ENCODE assay signal across 8 cellular contexts in the genomic region with DNA sequence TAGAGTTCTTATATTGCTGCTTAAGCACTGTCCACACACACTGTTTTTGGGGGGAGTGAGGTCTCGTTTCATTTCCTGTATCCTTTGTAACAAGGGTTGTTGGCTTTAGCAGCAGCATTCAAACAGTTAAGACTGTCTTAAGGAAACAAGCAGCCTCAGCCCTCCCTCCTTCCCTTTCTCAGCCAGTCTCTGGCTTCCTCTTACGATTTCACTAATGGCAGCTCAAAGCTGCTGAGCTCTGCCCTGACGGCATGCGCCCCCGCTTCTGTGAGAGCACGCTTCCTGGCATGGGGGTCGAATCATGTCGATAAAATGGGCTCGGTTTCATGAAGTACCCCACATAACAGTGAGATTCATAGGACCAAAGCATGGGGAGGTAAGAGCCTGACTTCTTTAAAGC.
DNase-seq lines count a peak whose midpoint lies in the region; ATAC-seq and TF ChIP-seq lines count a peak whose summit lies in the region.

No MANE protein-coding gene starts in this region.

- no peaks in the 10 kb centered on the region for H3K9me3 Mint-ChIP-seq in T-helper 1 cell treated with Interleukin-12 subunit alpha and Interleukin-12 subunit beta and Interleukin-4 antibody, amounts not matched to agents 30 μg/mL and 1 μg/mL, for 36 hours

- in situ Hi-C loops in astrocyte of the spinal cord (cut with HindIII; ENCODE audit: low sequenced_read_pairs), result no loop called here

- H3K27ac Mint-ChIP-seq in T-helper 1 cell treated with Interleukin-12 subunit alpha and Interleukin-12 subunit beta and Interleukin-4 antibody, amounts not matched to agents 30 μg/mL and 1 μg/mL, for 36 hours, result peak overlapping the region; percentile 99

- peak; percentile 31 for ATAC-seq in HG02763 (IDR thresholded peaks at IDR 0.05; ENCODE audit: unreplicated experiment)

- H3K36me3 Mint-ChIP-seq in T-helper 1 cell treated with Interleukin-12 subunit alpha and Interleukin-12 subunit beta and Interleukin-4 antibody, amounts not matched to agents 30 μg/mL and 1 μg/mL, for 36 hours (ENCODE audit: low read depth), result peaks cover 42% of the 10 kb centered on the region

- peak; percentile 3 for TF ChIP-seq CTCF in GM12873 (IDR thresholded peaks at IDR 0.05; ENCODE audit: insufficient read depth, low read depth, low read length, missing control alignments)
- no peak for TF ChIP-seq CTCF in astrocyte of the spinal cord (IDR thresholded peaks at IDR 0.05; ENCODE audit: low read depth, low read length)

- H3K4me3 ChIP-seq in astrocyte of the spinal cord (ENCODE audit: low read depth, low read length), result peak overlapping the region; percentile 14

- DNase-seq in astrocyte of the spinal cord (ENCODE audit: low read depth, low spot score), result peak; percentile 71
- DNase-seq in islet precursor cell, result peak; percentile 62
- peak; percentile 48 to 64 for DNase-seq in stimulated activated CD4-positive, alpha-beta T cell treated with anti-CD3 and anti-CD28 coated beads, Interleukin-2, amount 100 ng/mL, for 24 hours
- no peak for DNase-seq in inferior parietal cortex (ENCODE audit: extremely low spot score)
- no peak for DNase-seq in NCI-H774 (lab: John Stamatoyannopoulos, UW)

- H3K4me3 Mint-ChIP-seq in T-helper 1 cell treated with Interleukin-12 subunit alpha and Interleukin-12 subunit beta and Interleukin-4 antibody, amounts not matched to agents 30 μg/mL and 1 μg/mL, for 36 hours, result peak overlapping the region; percentile 98

- H3K4me1 Mint-ChIP-seq in T-helper 1 cell treated with Interleukin-12 subunit alpha and Interleukin-12 subunit beta and Interleukin-4 antibody, amounts not matched to agents 30 μg/mL and 1 μg/mL, for 36 hours (ENCODE audit: low read depth), result peaks cover 72% of the 10 kb centered on the region

- H3K27me3 Mint-ChIP-seq in T-helper 1 cell treated with Interleukin-12 subunit alpha and Interleukin-12 subunit beta and Interleukin-4 antibody, amounts not matched to agents 30 μg/mL and 1 μg/mL, for 36 hours (ENCODE audit: low read depth), result no peaks in the 10 kb centered on the region

Comparison
In these comparisons a context has a peak if more than half of its experiments do, and no peak if none do; other contexts are left out.
1. DNase-seq: peak in astrocyte of the spinal cord (single experiment), islet precursor cell (single experiment) and stimulated activated CD4-positive, alpha-beta T cell treated with anti-CD3 and anti-CD28 coated beads, Interleukin-2, amount 100 ng/mL, for 24 hours (2 of 2); none in inferior parietal cortex (single experiment) and NCI-H774 (single experiment).